ENCODE assay signal across 8 cellular contexts in genomic region chr9:76687861-76688374, GRCh38.
DNase-seq lines count a peak whose midpoint lies in the region; ATAC-seq and TF ChIP-seq lines count a peak whose summit lies in the region.

No MANE protein-coding gene starts in this region.

- peaks cover 23% of the 10 kb centered on the region for H3K4me1 Mint-ChIP-seq in glutamatergic neuron (ENCODE audit: low read depth, unreplicated experiment)

- H3K27me3 Mint-ChIP-seq in glutamatergic neuron (ENCODE audit: unreplicated experiment): peaks cover 2% of the 10 kb centered on the region

- H3K9me3 Mint-ChIP-seq in glutamatergic neuron (ENCODE audit: unreplicated experiment): no peaks in the 10 kb centered on the region

- no peak overlapping the region for H3K27ac Mint-ChIP-seq in glutamatergic neuron (ENCODE audit: unreplicated experiment)

- peaks cover 4% of the 10 kb centered on the region for H3K36me3 Mint-ChIP-seq in glutamatergic neuron (ENCODE audit: unreplicated experiment)

- no peak for ATAC-seq in GM19023 (IDR thresholded peaks at IDR 0.05; ENCODE audit: unreplicated experiment)

- no peak for TF ChIP-seq CTCF in glutamatergic neuron (IDR thresholded peaks at IDR 0.05; ENCODE audit: partially characterized antibody, unreplicated experiment)

- DNase-seq in EH (ENCODE audit: low read depth): peak; percentile 53
- DNase-seq in LHCN-M2 (ENCODE audit: low read depth): peak; percentile 96
- peak; percentile 59 for DNase-seq in dedifferentiated amniotic fluid mesenchymal stem cell (ENCODE audit: extremely low spot score)
- peak; percentile 50 for DNase-seq in non-pigmented ciliary epithelial cell (ENCODE audit: low read depth)
- no peak for DNase-seq in DMS 273 (lab: John Stamatoyannopoulos, UW; ENCODE audit: unreplicated experiment)
- no peak for DNase-seq in glutamatergic neuron
- no peak for DNase-seq in NCI-H1436 (lab: John Stamatoyannopoulos, UW)

- H3K4me3 Mint-ChIP-seq in glutamatergic neuron (ENCODE audit: unreplicated experiment): no peak overlapping the region

Comparison
In these comparisons a context has a peak if more than half of its experiments do, and no peak if none do; other contexts are left out.
1. DNase-seq: peak in EH (single experiment), LHCN-M2 (single experiment), dedifferentiated amniotic fluid mesenchymal stem cell (single experiment) and non-pigmented ciliary epithelial cell (single experiment); none in DMS 273 (single experiment), glutamatergic neuron (single experiment) and NCI-H1436 (single experiment).